ENCODE assay signal across 12 cellular contexts in the genomic region with DNA sequence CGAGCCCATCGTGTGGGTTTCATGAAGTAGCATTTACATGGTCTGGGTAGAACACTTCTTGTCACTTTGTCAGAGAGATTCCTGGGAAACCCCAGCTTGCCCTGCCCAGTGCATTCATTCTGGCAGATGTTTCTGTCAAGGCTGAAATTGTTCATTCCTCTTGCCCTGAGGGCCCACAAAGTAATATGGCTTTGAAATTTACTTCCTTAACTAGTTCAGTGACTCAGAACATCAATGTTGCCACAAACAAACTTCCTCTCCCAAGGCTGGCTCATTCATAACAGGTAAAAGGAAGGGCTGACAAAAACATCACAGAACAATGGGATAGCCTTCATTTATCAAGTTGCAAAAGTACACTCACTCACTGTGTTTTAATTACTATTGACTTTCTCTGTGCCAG. TPM values are rescaled to one million over a fixed set of nuclear protein-coding genes. Genes with fewer than 3 reads are reported as not detected.
DNase-seq lines count a peak whose midpoint lies in the region; ATAC-seq, FAIRE-seq and TF ChIP-seq lines count a peak whose summit lies in the region.
"Had no signal": no experiment of that assay in that cellular context is flagged by ENCODE, and none has a peak within 500 bp of the region (broad histone marks: within the 10 kb centered on the region; RNA-seq: fewer than 3 reads in every experiment).

No MANE protein-coding gene starts in this region.

- no peak overlapping the region for H2BK12ac ChIP-seq in neuronal stem cell (ENCODE audit: low read length)

- ATAC-seq in T-cell (replicated peaks in 1 of 4), result peak in 3 of 4 experiments; percentile 12 to 43 (median 35)
- ATAC-seq in T-helper 17 cell, result no peak
- ATAC-seq: CD8-positive, alpha-beta T cell had no signal

- H3K4me2 ChIP-seq in BLaER1 treated with 17β-estradiol and CSF1 and Interleukin-3, amounts not matched to agents 10 nM and 100 nM, result peak overlapping the region; percentile 71 to 87 (median 82)
- peak overlapping the region; percentile 58 for H3K4me2 ChIP-seq in keratinocyte (ENCODE audit: control insufficient read depth, extremely low read depth, insufficient read depth, low read depth, low read length)
- H3K4me2 ChIP-seq in neural progenitor cell, result no peak overlapping the region
- no peak overlapping the region for H3K4me2 ChIP-seq in neuronal stem cell (ENCODE audit: insufficient read depth, low read length, poor library complexity, severe bottlenecking)
- H3K4me2 ChIP-seq: KMS-11 had no signal

- POLR2A ChIA-PET in T-cell (lab: Charles Lee), result no interaction called here

- H3K36me3 ChIP-seq in BLaER1 treated with 17β-estradiol and CSF1 and Interleukin-3, amounts not matched to agents 10 nM and 100 nM, result no peaks in the 10 kb centered on the region
- H3K36me3 ChIP-seq in keratinocyte (ENCODE audit: control insufficient read depth in 2 of 2, extremely low read depth in 1 of 2, insufficient read depth in 2 of 2, low read length in 2 of 2) (no peaks in the 10 kb centered on the region), neural progenitor cell (no peaks in the 10 kb centered on the region), neuronal stem cell (replicated peaks in 1 of 2; ENCODE audit: control insufficient read depth in 2 of 2, insufficient read depth in 2 of 2, low read length in 2 of 2) (no peaks in the 10 kb centered on the region)

- no peak overlapping the region for H3K4ac ChIP-seq in neuronal stem cell (ENCODE audit: low read length)

- H3K27ac Mint-ChIP-seq in T-cell, result peak overlapping the region in 1 of 2 donors; percentile 15
- no peak overlapping the region for H3K27ac Mint-ChIP-seq in T-helper 17 cell
- no peak overlapping the region for H3K27ac Mint-ChIP-seq in neural progenitor cell
- H3K27ac Mint-ChIP-seq: CD8-positive, alpha-beta T cell had no signal

- dilution Hi-C loops in keratinocyte (cut with MboI; ENCODE audit: extremely low pct_ligation_motif_present, low sequenced_read_pairs), result no loop called here

- TF ChIP-seq CTCF in keratinocyte (optimal IDR thresholded peaks at IDR 0.05 in 1 of 3, IDR thresholded peaks at IDR 0.05 in 1 of 3, conservative IDR thresholded peaks at IDR 0.05 in 1 of 3; ENCODE audit: extremely low read depth in 1 of 3, insufficient read depth in 2 of 3, low read length in 3 of 3) (no peak), neural progenitor cell (IDR thresholded peaks at IDR 0.05) (no peak)

- no peak overlapping the region for H3K23ac ChIP-seq in neuronal stem cell (ENCODE audit: low read depth, low read length, poor library complexity)

- no peaks in the 10 kb centered on the region for H3K9me3 ChIP-seq in BLaER1 treated with 17β-estradiol and CSF1 and Interleukin-3, amounts not matched to agents 10 nM and 100 nM (replicated peaks in 1 of 11)
- H3K9me3 ChIP-seq in keratinocyte (ENCODE audit: control insufficient read depth, low read depth, low read length), result no peaks in the 10 kb centered on the region
- H3K9me3 ChIP-seq in T-helper 17 cell (ENCODE audit: control insufficient read depth, low read length, poor library complexity, severe bottlenecking), result no peaks in the 10 kb centered on the region
- no peaks in the 10 kb centered on the region for H3K9me3 ChIP-seq in neural progenitor cell (ENCODE audit: low read depth)
- no peaks in the 10 kb centered on the region for H3K9me3 ChIP-seq in neuronal stem cell (replicated peaks in 1 of 2; ENCODE audit: control insufficient read depth in 2 of 2, insufficient read depth in 1 of 2, low read depth in 1 of 2, low read length in 2 of 2)

- peak; percentile 98 for FAIRE-seq in keratinocyte (lab: Jason Lieb, UNC)

- no peak overlapping the region for H3K4me3 Mint-ChIP-seq in T-cell
- no peak overlapping the region for H3K4me3 Mint-ChIP-seq in T-helper 17 cell
- no peak overlapping the region for H3K4me3 Mint-ChIP-seq in neural progenitor cell
- H3K4me3 Mint-ChIP-seq: CD8-positive, alpha-beta T cell had no signal

- H3K36me3 Mint-ChIP-seq in T-cell (no peaks in the 10 kb centered on the region), T-helper 17 cell (ENCODE audit: low read depth) (peaks cover 2% of the 10 kb centered on the region), neural progenitor cell (no peaks in the 10 kb centered on the region)
- H3K36me3 Mint-ChIP-seq: CD8-positive, alpha-beta T cell had no signal

- peak overlapping the region in 8 of 11 experiments; percentile 8 to 58 (median 40); a peak in 12 of 22 replicates for H3K27ac ChIP-seq in BLaER1 treated with 17β-estradiol and CSF1 and Interleukin-3, amounts not matched to agents 10 nM and 100 nM
- H3K27ac ChIP-seq in keratinocyte (ENCODE audit: control insufficient read depth, insufficient read depth, low read length) (peak overlapping the region; percentile 85), neural progenitor cell (no peak overlapping the region), neuronal stem cell (replicated peaks; ENCODE audit: low read length) (no peak overlapping the region)
- H3K27ac ChIP-seq: KMS-11 had no signal

- H2BK120ac ChIP-seq in neuronal stem cell (ENCODE audit: low read depth, low read length), result no peak overlapping the region

- DNase-seq in HT-29 (ENCODE audit: low spot score) (peak; percentile 4), T-cell (no peak), keratinocyte (ENCODE audit: low read depth, low spot score) (peak; percentile 95), T-helper 17 cell (no peak), neural progenitor cell (ENCODE audit: low spot score) (no peak), neuronal stem cell (ENCODE audit: low spot score) (no peak), NCI-H345 treated with DMSO at 0.1 percent for 48 hours (lab: John Stamatoyannopoulos, UW; ENCODE audit: unreplicated experiment) (no peak)
- DNase-seq: activated CD8-positive, alpha-beta memory T cell treated with anti-CD3 and anti-CD28 coated beads for 24 hours; CD8-positive, alpha-beta T cell; head of caudate nucleus had no signal

- H3K4me1 ChIP-seq in BLaER1 treated with 17β-estradiol and CSF1 and Interleukin-3, amounts not matched to agents 10 nM and 100 nM, result peaks cover 43 to 90% (median 76%) of the 10 kb centered on the region in 10 experiments
- H3K4me1 ChIP-seq in keratinocyte (ENCODE audit: control insufficient read depth, extremely low read depth, insufficient read depth, low read length) (peaks cover 56% of the 10 kb centered on the region), neural progenitor cell (no peaks in the 10 kb centered on the region), neuronal stem cell (ENCODE audit: control insufficient read depth in 2 of 2, insufficient read depth in 1 of 2, low read depth in 1 of 2, low read length in 2 of 2) (peaks cover 0 to 2% of the 10 kb centered on the region in 2 donors)

- no peak overlapping the region; a peak in 1 of 20 replicates for H3K4me3 ChIP-seq in BLaER1 treated with 17β-estradiol and CSF1 and Interleukin-3, amounts not matched to agents 10 nM and 100 nM
- no peak overlapping the region for H3K4me3 ChIP-seq in keratinocyte (ENCODE audit: control insufficient read depth in 2 of 3, extremely low read depth in 1 of 3, insufficient read depth in 2 of 3, low read depth in 1 of 3, low read length in 3 of 3)
- H3K4me3 ChIP-seq in neural progenitor cell, result no peak overlapping the region
- no peak overlapping the region for H3K4me3 ChIP-seq in neuronal stem cell (ENCODE audit: low read length in 2 of 2)

- no peaks in the 10 kb centered on the region for H3K79me2 ChIP-seq in keratinocyte (ENCODE audit: control insufficient read depth, insufficient read depth, low read length)
- no peaks in the 10 kb centered on the region for H3K79me2 ChIP-seq in neural progenitor cell (ENCODE audit: low read depth)

- H3K18ac ChIP-seq in neuronal stem cell (ENCODE audit: low read length), result no peak overlapping the region

- WGBS in neuronal stem cell (ENCODE audit: extremely low coverage in 2 of 2, insufficient read length in 2 of 2, insufficient replicate concordance in 1 of 2), 2 donors, result no CpG with 5 or more reads among the region's 2 CpGs

- no peak overlapping the region for H3K14ac ChIP-seq in neuronal stem cell (ENCODE audit: low read length)

- no peaks in the 10 kb centered on the region for H3K79me1 ChIP-seq in neuronal stem cell (ENCODE audit: low read depth, low read length)

- no peak overlapping the region for H2BK15ac ChIP-seq in neuronal stem cell (ENCODE audit: low read length)

- H3K27me3 ChIP-seq in BLaER1 treated with 17β-estradiol and CSF1 and Interleukin-3, amounts not matched to agents 10 nM and 100 nM, result no peaks in the 10 kb centered on the region
- no peaks in the 10 kb centered on the region for H3K27me3 ChIP-seq in keratinocyte (ENCODE audit: control insufficient read depth, extremely low read depth, insufficient read depth, low read length)
- H3K27me3 ChIP-seq in neural progenitor cell, result peaks cover 34% of the 10 kb centered on the region
- H3K27me3 ChIP-seq in neuronal stem cell (ENCODE audit: control insufficient read depth in 3 of 3, insufficient read depth in 3 of 3, low read depth in 1 of 3, low read length in 3 of 3), result peaks cover 0 to 24% (median 11%) of the 10 kb centered on the region in 3 experiments

- H2AFZ ChIP-seq in keratinocyte (ENCODE audit: control insufficient read depth, low read length), result no peak overlapping the region
- no peak overlapping the region for H2AFZ ChIP-seq in neural progenitor cell (replicated peaks)
- H2AFZ ChIP-seq in neuronal stem cell (ENCODE audit: low read length), result no peak overlapping the region

- CTCF ChIA-PET in T-cell (lab: Charles Lee), result no interaction called here

- H4K8ac ChIP-seq in neuronal stem cell (ENCODE audit: low read depth, low read length), result no peak overlapping the region

- H2BK5ac ChIP-seq in neuronal stem cell (ENCODE audit: low read length), result no peak overlapping the region

- H3K9me1 ChIP-seq in keratinocyte (ENCODE audit: control insufficient read depth, extremely low read depth, insufficient read depth, low read length), result no peaks in the 10 kb centered on the region

- H2AK5ac ChIP-seq in neuronal stem cell (ENCODE audit: low read depth, low read length), result no peak overlapping the region

- no peaks in the 10 kb centered on the region for H3K9me3 Mint-ChIP-seq in T-cell
- H3K9me3 Mint-ChIP-seq in neural progenitor cell, result no peaks in the 10 kb centered on the region
- H3K9me3 Mint-ChIP-seq: CD8-positive, alpha-beta T cell had no signal

- H3K4me1 Mint-ChIP-seq in T-cell (peaks cover 15 to 28% (median 21%) of the 10 kb centered on the region in 3 donors), T-helper 17 cell (peaks cover 24% of the 10 kb centered on the region), neural progenitor cell (no peaks in the 10 kb centered on the region)

- peak overlapping the region in 2 of 11 experiments; percentile 18 to 27; a peak in 3 of 22 replicates for H3K9ac ChIP-seq in BLaER1 treated with 17β-estradiol and CSF1 and Interleukin-3, amounts not matched to agents 10 nM and 100 nM
- H3K9ac ChIP-seq in keratinocyte (ENCODE audit: control insufficient read depth, extremely low read depth, insufficient read depth, low read length) (peak overlapping the region; percentile 36), neural progenitor cell (no peak overlapping the region), neuronal stem cell (ENCODE audit: low read depth, low read length, poor library complexity) (no peak overlapping the region)
- H3K9ac ChIP-seq: KMS-11 had no signal

- H3K27me3 Mint-ChIP-seq in T-cell, result no peaks in the 10 kb centered on the region
- H3K27me3 Mint-ChIP-seq in T-helper 17 cell, result peaks cover 6% of the 10 kb centered on the region
- H3K27me3 Mint-ChIP-seq in neural progenitor cell (ENCODE audit: insufficient read depth, low read depth), result peaks cover 7% of the 10 kb centered on the region

- no peaks in the 10 kb centered on the region for H4K20me1 ChIP-seq in BLaER1 treated with 17β-estradiol and CSF1 and Interleukin-3, amounts not matched to agents 10 nM and 100 nM
- H4K20me1 ChIP-seq in keratinocyte (ENCODE audit: control insufficient read depth, extremely low read depth, insufficient read depth, low read length) (no peaks in the 10 kb centered on the region), neural progenitor cell (ENCODE audit: low read depth) (no peaks in the 10 kb centered on the region)

- no peaks in the 10 kb centered on the region for H3F3A ChIP-seq in neural progenitor cell (ENCODE audit: low read depth)

- no peak overlapping the region for H4K91ac ChIP-seq in neuronal stem cell (ENCODE audit: low read depth, low read length, poor library complexity)

RNA-seq across cellular contexts. Expression of gene KIAA0040, which starts 5.0 kb away (rescaled TPM):
- 5.8 and 8.3 TPM in 2 replicates for total RNA-seq in HT-29 (2014; rRNA removed; shearing (Covaris generic))
- total RNA-seq in T-cell, result 10 to 100 TPM; 33.0 to 60.0 (median 50.5) TPM
- polyA plus RNA-seq in keratinocyte, result 40.8 to 70.0 TPM (median 57.9 TPM) in 3 replicates
- polyA plus RNA-seq in keratinocyte (2011; ENCODE audit: low read depth), result 12.1 TPM
- polyA plus RNA-seq in keratinocyte (2011; cell fraction: cytosol; rRNA removed), result 34.3 and 56.5 TPM in 2 replicates
- 46.6 and 47.4 TPM in 2 replicates for polyA plus RNA-seq in keratinocyte (2011; cell fraction: nucleus; rRNA removed)
- 12.5 and 40.7 TPM in 2 replicates for polyA plus RNA-seq in keratinocyte (2012; ENCODE audit: low replicate concordance)
- 50.7 to 75.0 TPM (median 60.1 TPM) in 3 replicates for polyA minus RNA-seq in keratinocyte
- polyA minus RNA-seq in keratinocyte (2011; cell fraction: cytosol; rRNA and poly(A)+ RNA removed), result 39.3 TPM
- 24.7 and 42.9 TPM in 2 replicates for polyA minus RNA-seq in keratinocyte (2011; cell fraction: nucleus; rRNA and poly(A)+ RNA removed)
- 10 to 100 TPM; 29.0 to 31.5 TPM for total RNA-seq in T-helper 17 cell
- total RNA-seq in neural progenitor cell (ENCODE audit: low replicate concordance), result 0.15 TPM in 1 of 2 replicates, not detected in the other
- not detected for polyA plus RNA-seq in neuronal stem cell (2013, experiment 1 of 2)
- 0.01 TPM for polyA plus RNA-seq in neuronal stem cell (2013, experiment 2 of 2)

Comparison
In these comparisons a context has a peak if more than half of its experiments do, and no peak if none do; other contexts are left out.
1. H3K27ac ChIP-seq: peak in BLaER1 treated with 17β-estradiol and CSF1 and Interleukin-3, amounts not matched to agents 10 nM and 100 nM (8 of 11) and keratinocyte (single experiment); none in neural progenitor cell (single experiment) and neuronal stem cell (single experiment).
2. H3K4me2 ChIP-seq: peak in BLaER1 treated with 17β-estradiol and CSF1 and Interleukin-3, amounts not matched to agents 10 nM and 100 nM (11 of 11) and keratinocyte (single experiment); none in neural progenitor cell (single experiment) and neuronal stem cell (single experiment).
3. DNase-seq: peak in HT-29 (single experiment) and keratinocyte (single experiment); none in T-cell (0 of 34), T-helper 17 cell (0 of 3), neural progenitor cell (single experiment), neuronal stem cell (single experiment) and NCI-H345 treated with DMSO at 0.1 percent for 48 hours (single experiment).